ENCODE assay signal across 9 cellular contexts in genomic region chr18:12038082-12038660, GRCh38. TPM values are rescaled to one million over a fixed set of nuclear protein-coding genes. Genes with fewer than 3 reads are reported as not detected.
DNase-seq lines count a peak whose midpoint lies in the region; ATAC-seq and TF ChIP-seq lines count a peak whose summit lies in the region.
"Had no signal": no experiment of that assay in that cellular context is flagged by ENCODE, and none has a peak within 500 bp of the region (broad histone marks: within the 10 kb centered on the region; RNA-seq: fewer than 3 reads in every experiment).

No MANE protein-coding gene starts in this region.

- peak overlapping the region; percentile 84 for H2AFZ ChIP-seq in neuron (ENCODE audit: low read depth, low read length)

- no peaks in the 10 kb centered on the region for H3K9me3 ChIP-seq in esophagus muscularis mucosa
- H3K9me3 ChIP-seq in neuron (ENCODE audit: low read length): no peaks in the 10 kb centered on the region

- H3K27me3 Mint-ChIP-seq in activated CD4-positive, alpha-beta T cell treated with anti-CD3 and anti-CD28 coated beads, Interleukin-2, amount 10 ng/mL, durations not matched to agents 24 days and 14 days: peaks cover 9% of the 10 kb centered on the region

- H3K9me3 Mint-ChIP-seq in activated CD4-positive, alpha-beta T cell treated with anti-CD3 and anti-CD28 coated beads, Interleukin-2, amount 10 ng/mL, durations not matched to agents 24 days and 14 days: no peaks in the 10 kb centered on the region

- peak overlapping the region; percentile 65 for H3K27ac Mint-ChIP-seq in activated CD4-positive, alpha-beta T cell treated with anti-CD3 and anti-CD28 coated beads, Interleukin-2, amount 10 ng/mL, durations not matched to agents 24 days and 14 days

- peaks cover 10 to 21% (median 19%) of the 10 kb centered on the region in 4 donors for H3K4me1 ChIP-seq in esophagus muscularis mucosa
- H3K4me1 ChIP-seq in neuron (ENCODE audit: insufficient read depth, low read length): no peaks in the 10 kb centered on the region

- no peaks in the 10 kb centered on the region for H3K27me3 ChIP-seq in esophagus muscularis mucosa
- peaks cover 10% of the 10 kb centered on the region for H3K27me3 ChIP-seq in neuron (ENCODE audit: insufficient read depth, low read length)

- H3K4me3 Mint-ChIP-seq in activated CD4-positive, alpha-beta T cell treated with anti-CD3 and anti-CD28 coated beads, Interleukin-2, amount 10 ng/mL, durations not matched to agents 24 days and 14 days: peak overlapping the region; percentile 82

- TF ChIP-seq POLR2A in esophagus muscularis mucosa (IDR thresholded peaks at IDR 0.05; ENCODE audit: low read depth): no peak

- ATAC-seq in HG03442 (IDR thresholded peaks at IDR 0.05; ENCODE audit: unreplicated experiment) (no peak), HG03280 (IDR thresholded peaks at IDR 0.05; ENCODE audit: unreplicated experiment) (no peak)

- 35% methylated on average over 14 of the region's 30 CpGs for WGBS in esophagus muscularis mucosa

- intact Hi-C loops in activated CD4-positive, alpha-beta T cell treated with anti-CD3 and anti-CD28 coated beads, Interleukin-2, amount 10 ng/mL, durations not matched to agents 24 days and 14 days (cut with micrococcal nuclease): loop anchor here (2.0 to 5.0 kb wide), 2 partner anchors 57 to 186 kb away; partner anchors contain the start of genes CHMP1B and IMPA2
- intact Hi-C loops in esophagus muscularis mucosa (cut with DNase I): loop anchor here (2.0 to 5.0 kb wide), 4 partner anchors 41 to 306 kb away; partner anchors contain the start of gene IMPA2

- H3K36me3 Mint-ChIP-seq in activated CD4-positive, alpha-beta T cell treated with anti-CD3 and anti-CD28 coated beads, Interleukin-2, amount 10 ng/mL, durations not matched to agents 24 days and 14 days (ENCODE audit: low read depth): no peaks in the 10 kb centered on the region

- DNase-seq in NCI-H1417 (lab: John Stamatoyannopoulos, UW) (peak in 2 of 3 experiments; percentile 52 to 56), NCI-H1417 treated with DMSO at 0.1 percent for 48 hours (lab: John Stamatoyannopoulos, UW) (no peak), esophagus muscularis mucosa (ENCODE audit: extremely low spot score) (no peak), GOT3 (lab: John Stamatoyannopoulos, UW) (no peak)
- peak; percentile 69 for DNase-seq in activated CD4-positive, alpha-beta T cell treated with anti-CD3 and anti-CD28 coated beads, Interleukin-2, amount 10 ng/mL, durations not matched to agents 24 days and 14 days

- no peak for TF ChIP-seq EP300 in esophagus muscularis mucosa (IDR thresholded peaks at IDR 0.05)

- H3K4me1 Mint-ChIP-seq in activated CD4-positive, alpha-beta T cell treated with anti-CD3 and anti-CD28 coated beads, Interleukin-2, amount 10 ng/mL, durations not matched to agents 24 days and 14 days: peaks cover 17% of the 10 kb centered on the region

- H3K4me3 ChIP-seq in esophagus muscularis mucosa: peak overlapping the region; percentile 59 to 66 (median 62)
- no peak overlapping the region for H3K4me3 ChIP-seq in neuron (ENCODE audit: low read length)

- TF ChIP-seq CTCF in esophagus muscularis mucosa (IDR thresholded peaks at IDR 0.05): no peak

- H3K27ac ChIP-seq in esophagus muscularis mucosa (replicated peaks in 1 of 4): peak overlapping the region in 2 of 4 donors; percentile 37 to 60

- H3K36me3 ChIP-seq in esophagus muscularis mucosa: peaks cover 0 to 5% (median 3%) of the 10 kb centered on the region in 4 donors
- no peaks in the 10 kb centered on the region for H3K36me3 ChIP-seq in neuron (ENCODE audit: insufficient read depth, low read length)

RNA-seq across cellular contexts. Expression of gene ANKRD62, which starts 55.5 kb away (rescaled TPM):
- not detected in 2 replicates for total RNA-seq in activated CD4-positive, alpha-beta T cell treated with anti-CD3 and anti-CD28 coated beads, Interleukin-2, amount 10 ng/mL, durations not matched to agents 24 days and 14 days
- under 1 TPM in 1 of 4 donors, not detected in 3; 0.06 TPM for total RNA-seq in esophagus muscularis mucosa
- total RNA-seq: T-helper 2 cell treated with Interferon-gamma antibody and Interleukin-4, amounts not matched to agents 100 ng/mL and 5 ng/mL, for 36 hours had no signal

RNA-seq across cellular contexts. Expression of gene IMPA2, which starts 56.9 kb away (rescaled TPM):
- 18.8 and 20.1 TPM in 2 replicates for total RNA-seq in activated CD4-positive, alpha-beta T cell treated with anti-CD3 and anti-CD28 coated beads, Interleukin-2, amount 10 ng/mL, durations not matched to agents 24 days and 14 days
- 100 to 1,000 TPM in 3 of 4 donors, 10 to 100 TPM in 1; 90.1 to 317 (median 165) TPM for total RNA-seq in esophagus muscularis mucosa

Comparison
In these comparisons a context has a peak if more than half of its experiments do, and no peak if none do; other contexts are left out.
1. DNase-seq: peak in NCI-H1417 (2 of 3) and activated CD4-positive, alpha-beta T cell treated with anti-CD3 and anti-CD28 coated beads, Interleukin-2, amount 10 ng/mL, durations not matched to agents 24 days and 14 days (single experiment); none in NCI-H1417 treated with DMSO at 0.1 percent for 48 hours (single experiment), esophagus muscularis mucosa (single experiment) and GOT3 (single experiment).